In the genomic region with DNA sequence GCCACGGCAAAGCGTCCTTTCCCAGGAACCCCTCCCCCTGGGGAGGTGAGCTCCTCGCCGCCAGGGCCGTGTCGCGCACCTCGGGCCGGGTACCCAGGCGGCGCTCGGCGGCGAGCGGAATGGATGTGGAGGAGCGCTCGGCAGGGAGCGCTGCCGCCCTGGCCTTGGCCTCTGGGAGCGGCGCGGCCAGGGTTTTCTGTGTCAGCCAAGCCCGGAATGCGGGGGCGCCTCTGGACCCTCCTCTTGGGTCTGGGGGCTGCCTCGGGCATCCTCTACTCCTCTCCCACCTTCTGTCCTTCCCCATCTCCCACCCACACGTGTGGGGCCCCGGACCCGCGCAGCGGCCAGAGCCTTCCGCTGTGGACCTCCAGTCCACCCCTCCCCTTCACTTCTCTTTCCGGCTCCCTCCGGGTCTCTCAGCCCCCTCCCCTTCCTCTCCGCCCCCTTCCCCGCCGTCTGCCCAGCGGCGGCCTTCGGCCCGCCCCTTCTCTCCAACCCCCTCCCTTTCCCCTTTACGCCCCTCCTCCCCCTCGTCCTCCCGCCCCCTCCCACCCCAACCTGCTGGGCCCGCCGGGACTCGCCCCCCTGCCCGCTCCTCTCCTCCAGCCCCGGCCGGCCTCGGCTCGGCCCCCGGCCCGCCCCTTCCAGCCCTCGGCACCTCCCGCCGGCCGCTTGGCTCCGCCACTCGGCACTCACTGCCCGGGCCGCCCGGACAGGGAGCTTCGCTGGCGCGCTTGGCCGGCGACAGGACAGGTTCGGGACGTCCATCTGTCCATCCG, we compare ENCODE assay signal across 8 cellular contexts. TPM values are rescaled to one million over a fixed set of nuclear protein-coding genes. Genes with fewer than 3 reads are reported as not detected.
DNase-seq lines count a peak whose midpoint lies in the region; ATAC-seq lines count a peak whose summit lies in the region.

MERTK (plus strand) TSS at position 684 of the 779 bp plus-strand sequence. CDS start 129 bp downstream, outside the sequence.

- POLR2A ChIA-PET in activated CD4-positive, alpha-beta memory T cell treated with anti-CD3 and anti-CD28 coated beads for 36 hours (lab: Charles Lee): no interaction called here

- peak; percentile 55 for ATAC-seq in HG02763 (IDR thresholded peaks at IDR 0.05; ENCODE audit: unreplicated experiment)
- ATAC-seq in effector memory CD8-positive, alpha-beta T cell (replicated peaks): peak; percentile 84
- no peak for ATAC-seq in GM19395 (IDR thresholded peaks at IDR 0.05; ENCODE audit: unreplicated experiment)

- CTCF ChIA-PET in activated CD4-positive, alpha-beta memory T cell treated with anti-CD3 and anti-CD28 coated beads for 36 hours (lab: Charles Lee): interaction anchor here (0.6 to 1.2 kb wide), 11 partner anchors 10 to 193 kb away, joined by 3 to 11 read pairs (median 5); partner anchors contain the start of gene ANAPC1

- intact Hi-C loops in activated CD4-positive, alpha-beta memory T cell treated with anti-CD3 and anti-CD28 coated beads for 36 hours (cut with micrococcal nuclease): no loop called here

- peak within 1 kb of the TSS; percentile 73 for H3K4me3 Mint-ChIP-seq in activated CD4-positive, alpha-beta memory T cell treated with anti-CD3 and anti-CD28 coated beads for 36 hours
- peak within 1 kb of the TSS; percentile 84 to 85 for H3K4me3 Mint-ChIP-seq in effector memory CD8-positive, alpha-beta T cell

- peak; percentile 39 to 88 for DNase-seq in NCI-H526 (lab: John Stamatoyannopoulos, UW)
- DNase-seq in activated CD4-positive, alpha-beta memory T cell treated with anti-CD3 and anti-CD28 coated beads for 36 hours: peak; percentile 77
- peak in 2 of 3 experiments; percentile 26 to 35 for DNase-seq in effector memory CD8-positive, alpha-beta T cell
- DNase-seq in medulla oblongata (ENCODE audit: extremely low spot score): peak; percentile 86
- DNase-seq in stimulated activated CD8-positive, alpha-beta memory T cell treated with anti-CD3 and anti-CD28 coated beads, Interleukin-15, amount 100 ng/mL, for 24 hours (ENCODE audit: low read depth): peak; percentile 20

- H3K9me3 Mint-ChIP-seq in activated CD4-positive, alpha-beta memory T cell treated with anti-CD3 and anti-CD28 coated beads for 36 hours: no peaks in the 10 kb centered on the region
- no peaks in the 10 kb centered on the region for H3K9me3 Mint-ChIP-seq in effector memory CD8-positive, alpha-beta T cell

- H3K4me3 ChIP-seq in GM08714 (ENCODE audit: low read length): peak within 1 kb of the TSS; percentile 83

- H3K27ac Mint-ChIP-seq in activated CD4-positive, alpha-beta memory T cell treated with anti-CD3 and anti-CD28 coated beads for 36 hours: no peak within 1 kb of the TSS
- H3K27ac Mint-ChIP-seq in effector memory CD8-positive, alpha-beta T cell: peak within 1 kb of the TSS; percentile 35 to 46

- no peaks in the 10 kb centered on the region for H3K36me3 Mint-ChIP-seq in activated CD4-positive, alpha-beta memory T cell treated with anti-CD3 and anti-CD28 coated beads for 36 hours
- H3K36me3 Mint-ChIP-seq in effector memory CD8-positive, alpha-beta T cell (ENCODE audit: insufficient read depth): no peaks in the 10 kb centered on the region

- peaks cover 6% of the 10 kb centered on the region for H3K4me1 Mint-ChIP-seq in activated CD4-positive, alpha-beta memory T cell treated with anti-CD3 and anti-CD28 coated beads for 36 hours (ENCODE audit: low read depth)
- peaks cover 8 to 10% of the 10 kb centered on the region in 2 donors for H3K4me1 Mint-ChIP-seq in effector memory CD8-positive, alpha-beta T cell (ENCODE audit: low read depth in 2 of 2)

- peaks cover 23% of the 10 kb centered on the region for H3K27me3 Mint-ChIP-seq in activated CD4-positive, alpha-beta memory T cell treated with anti-CD3 and anti-CD28 coated beads for 36 hours
- H3K27me3 Mint-ChIP-seq in effector memory CD8-positive, alpha-beta T cell: peaks cover 18 to 31% of the 10 kb centered on the region in 2 donors

RNA-seq across cellular contexts. Expression of gene MERTK, which starts in this region (rescaled TPM):
- 1 to 10 TPM; 1.0 to 1.2 TPM for total RNA-seq in activated CD4-positive, alpha-beta memory T cell treated with anti-CD3 and anti-CD28 coated beads for 36 hours

Comparison
In these comparisons a context has a peak if more than half of its experiments do, and no peak if none do; other contexts are left out.
1. DNase-seq: peak in every context shown above with its lines; median percentile 86 in medulla oblongata; 77 in activated CD4-positive, alpha-beta memory T cell treated with anti-CD3 and anti-CD28 coated beads for 36 hours; 64 in NCI-H526; 30 in effector memory CD8-positive, alpha-beta T cell; 20 in stimulated activated CD8-positive, alpha-beta memory T cell treated with anti-CD3 and anti-CD28 coated beads, Interleukin-15, amount 100 ng/mL, for 24 hours.